In genomic region chr14:98122527-98122926, GRCh38 we compare ENCODE assay signal across 23 cellular contexts.
"Had no signal": no experiment of that assay in that cellular context is flagged by ENCODE, and none has a peak within 500 bp of the region (broad histone marks: within the 10 kb centered on the region; RNA-seq: fewer than 3 reads in every experiment).

No MANE protein-coding gene starts in this region.

- H3K4me1 ChIP-seq: left ventricle myocardium inferior, sigmoid colon, thyroid gland, upper lobe of right lung had no signal

- H3K27me3 Mint-ChIP-seq: activated naive CD4-positive, alpha-beta T cell treated with anti-CD3 and anti-CD28 coated beads, Interleukin-2, amount 10 ng/mL, durations not matched to agents 7 days and 5 days; dendritic cell treated with granulocyte-macrophage colony-stimulating factor and Interleukin-4, amounts not matched to agents 40 ng/mL and 50 ng/mL, for 4 days; naive thymus-derived CD4-positive, alpha-beta T cell had no signal

- ATAC-seq: naive thymus-derived CD4-positive, alpha-beta T cell; upper lobe of right lung; WTC11 had no signal

- H3K27ac ChIP-seq: left ventricle myocardium inferior, sigmoid colon, thyroid gland, upper lobe of right lung had no signal

- H3K4me3 Mint-ChIP-seq: activated naive CD4-positive, alpha-beta T cell treated with anti-CD3 and anti-CD28 coated beads, Interleukin-2, amount 10 ng/mL, durations not matched to agents 7 days and 5 days; brain; dendritic cell treated with granulocyte-macrophage colony-stimulating factor and Interleukin-4, amounts not matched to agents 40 ng/mL and 50 ng/mL, for 4 days; naive thymus-derived CD4-positive, alpha-beta T cell; WTC11 had no signal

- H3K27me3 ChIP-seq: sigmoid colon, thyroid gland, upper lobe of right lung had no signal

- H3K4me1 Mint-ChIP-seq: brain, WTC11 had no signal

- H3K36me3 ChIP-seq: left ventricle myocardium inferior, sigmoid colon, thyroid gland, upper lobe of right lung had no signal

- DNase-seq: activated CD4-positive, alpha-beta T cell treated with anti-CD3 and anti-CD28 coated beads for 4 hours; activated CD4-positive, alpha-beta T cell treated with anti-CD3 and anti-CD28 coated beads, Interleukin-2, amount 50 U/mL, for 48 hours; activated effector memory CD4-positive, alpha-beta T cell treated with Interleukin-2 at 50 U/mL for 16 hours; activated naive CD4-positive, alpha-beta T cell treated with anti-CD3 and anti-CD28 coated beads, Interleukin-2, amount 10 ng/mL, durations not matched to agents 7 days and 5 days; activated T-cell treated with anti-CD3 and anti-CD28 coated beads, Interleukin-2, amount 50 U/mL, for 48 hours; aorta; effector CD4-positive, alpha-beta T cell; foreskin melanocyte; kidney glomerular epithelial cell; left ventricle myocardium inferior; naive thymus-derived CD4-positive, alpha-beta T cell; retina; sigmoid colon; stimulated activated CD4-positive, alpha-beta T cell treated with anti-CD3 and anti-CD28 coated beads, Interleukin-2, amount 100 ng/mL, for 48 hours; stimulated activated CD8-positive, alpha-beta memory T cell treated with anti-CD3 and anti-CD28 coated beads, Interleukin-4, amount 100 ng/mL, for 48 hours; stimulated activated naive CD4-positive, alpha-beta T cell; substantia nigra; T1000; thyroid gland; upper lobe of right lung had no signal

- H3K9me3 ChIP-seq: sigmoid colon, thyroid gland, upper lobe of right lung had no signal

- H3K27ac Mint-ChIP-seq: activated naive CD4-positive, alpha-beta T cell treated with anti-CD3 and anti-CD28 coated beads, Interleukin-2, amount 10 ng/mL, durations not matched to agents 7 days and 5 days; brain; dendritic cell treated with granulocyte-macrophage colony-stimulating factor and Interleukin-4, amounts not matched to agents 40 ng/mL and 50 ng/mL, for 4 days; WTC11 had no signal

- H3K36me3 Mint-ChIP-seq: brain, WTC11 had no signal

- H3K4me3 ChIP-seq: left ventricle myocardium inferior, sigmoid colon, thyroid gland, upper lobe of right lung had no signal
